8 cellular contexts compared by ENCODE assay signal in genomic region chr9:74379718-74380117, GRCh38.
DNase-seq lines count a peak whose midpoint lies in the region; TF ChIP-seq lines count a peak whose summit lies in the region.
"Had no signal": no experiment of that assay in that cellular context is flagged by ENCODE, and none has a peak within 500 bp of the region (broad histone marks: within the 10 kb centered on the region; RNA-seq: fewer than 3 reads in every experiment).

No MANE protein-coding gene starts in this region.

- H3F3A ChIP-seq in neural cell (ENCODE audit: insufficient read depth, low read length, poor library complexity, severe bottlenecking), result no peaks in the 10 kb centered on the region

- H3K9ac ChIP-seq in neural cell (ENCODE audit: low read length), result no peak overlapping the region

- no peaks in the 10 kb centered on the region for H3K9me2 ChIP-seq in neural cell (ENCODE audit: insufficient read depth, low read length)

- no peak overlapping the region for H3K27ac Mint-ChIP-seq in brain
- H3K27ac Mint-ChIP-seq in T-helper 2 cell treated with Interferon-gamma antibody and Interleukin-4, amounts not matched to agents 5 μg/mL and 100 μg/mL, for 36 hours, result no peak overlapping the region
- H3K27ac Mint-ChIP-seq: T-cell had no signal

- H3K4me2 ChIP-seq in neural cell (ENCODE audit: low read length), result no peak overlapping the region

- H3K4me1 ChIP-seq in HAP-1 (no peaks in the 10 kb centered on the region), esophagus squamous epithelium (no peaks in the 10 kb centered on the region)

- H3K9me3 Mint-ChIP-seq in brain, result no peaks in the 10 kb centered on the region
- H3K9me3 Mint-ChIP-seq in T-helper 2 cell treated with Interferon-gamma antibody and Interleukin-4, amounts not matched to agents 5 μg/mL and 100 μg/mL, for 36 hours, result no peaks in the 10 kb centered on the region

- no peaks in the 10 kb centered on the region for H3K27me3 Mint-ChIP-seq in brain
- H3K27me3 Mint-ChIP-seq in T-helper 2 cell treated with Interferon-gamma antibody and Interleukin-4, amounts not matched to agents 5 μg/mL and 100 μg/mL, for 36 hours (ENCODE audit: low read depth), result no peaks in the 10 kb centered on the region
- H3K27me3 Mint-ChIP-seq: T-cell had no signal

- H3K27me3 ChIP-seq in HAP-1 (ENCODE audit: low read depth), result no peaks in the 10 kb centered on the region
- no peaks in the 10 kb centered on the region for H3K27me3 ChIP-seq in neural cell (ENCODE audit: insufficient read depth, low read depth, low read length)
- no peaks in the 10 kb centered on the region for H3K27me3 ChIP-seq in esophagus squamous epithelium

- peak; percentile 61 for TF ChIP-seq RAD21 in neural cell (conservative IDR thresholded peaks at IDR 0.05)

- no peaks in the 10 kb centered on the region for H3K36me3 Mint-ChIP-seq in brain
- no peaks in the 10 kb centered on the region for H3K36me3 Mint-ChIP-seq in T-helper 2 cell treated with Interferon-gamma antibody and Interleukin-4, amounts not matched to agents 5 μg/mL and 100 μg/mL, for 36 hours (ENCODE audit: low read depth)
- H3K36me3 Mint-ChIP-seq: T-cell had no signal

- H3K36me3 ChIP-seq in HAP-1 (replicated peaks) (no peaks in the 10 kb centered on the region), neural cell (ENCODE audit: insufficient read depth, low read length) (no peaks in the 10 kb centered on the region), esophagus squamous epithelium (no peaks in the 10 kb centered on the region)

- H3K4me1 Mint-ChIP-seq in brain, result no peaks in the 10 kb centered on the region
- peaks cover 8% of the 10 kb centered on the region for H3K4me1 Mint-ChIP-seq in T-helper 2 cell treated with Interferon-gamma antibody and Interleukin-4, amounts not matched to agents 5 μg/mL and 100 μg/mL, for 36 hours (ENCODE audit: low read depth)

- DNase-seq in GM13976 (ENCODE audit: low spot score) (no peak), HAP-1 (ENCODE audit: low spot score in 2 of 2) (peak; percentile 23 to 26), NCI-H2107 treated with DMSO at 0.1 percent for 48 hours (lab: John Stamatoyannopoulos, UW; ENCODE audit: unreplicated experiment) (peak; percentile 61), esophagus squamous epithelium (lab: John Stamatoyannopoulos, UW) (no peak)
- DNase-seq in T-helper 2 cell treated with Interferon-gamma antibody and Interleukin-4, amounts not matched to agents 5 μg/mL and 100 μg/mL, for 36 hours (ENCODE audit: low spot score), result no peak

- no peaks in the 10 kb centered on the region for H3K9me3 ChIP-seq in HAP-1
- no peaks in the 10 kb centered on the region for H3K9me3 ChIP-seq in neural cell (ENCODE audit: low read length)
- no peaks in the 10 kb centered on the region for H3K9me3 ChIP-seq in esophagus squamous epithelium

- intact Hi-C loops in esophagus squamous epithelium (cut with DNase I), result no loop called here

- no peak overlapping the region for H2AFZ ChIP-seq in neural cell (ENCODE audit: low read depth, low read length)

- no peak overlapping the region for H3K27ac ChIP-seq in neural cell (ENCODE audit: low read length)
- H3K27ac ChIP-seq in esophagus squamous epithelium, result no peak overlapping the region

- in situ Hi-C loops in GM13976 (cut with MboI; ENCODE audit: low sequenced_read_pairs, unreplicated experiment), result no loop called here
- in situ Hi-C loops in HAP-1 (cut with MboI; ENCODE audit: low sequenced_read_pairs), result no loop called here

- TF ChIP-seq POLR2A in esophagus squamous epithelium (IDR thresholded peaks at IDR 0.05), result no peak

- H3K4me3 Mint-ChIP-seq in brain, result no peak overlapping the region
- H3K4me3 Mint-ChIP-seq in T-helper 2 cell treated with Interferon-gamma antibody and Interleukin-4, amounts not matched to agents 5 μg/mL and 100 μg/mL, for 36 hours, result no peak overlapping the region
- H3K4me3 Mint-ChIP-seq: T-cell had no signal

- no peaks in the 10 kb centered on the region for H4K20me1 ChIP-seq in neural cell (ENCODE audit: insufficient read depth)

- 47 to 48% methylated on average over 2 of the region's 2 CpGs for WGBS in esophagus squamous epithelium, 2 donors

- no peaks in the 10 kb centered on the region for H3K79me2 ChIP-seq in neural cell (replicated peaks; ENCODE audit: insufficient read depth, low read length)

- H3K4me3 ChIP-seq in HAP-1 (no peak overlapping the region), neural cell (ENCODE audit: low read length) (no peak overlapping the region), esophagus squamous epithelium (no peak overlapping the region)

- no peak for TF ChIP-seq EP300 in neural cell (conservative IDR thresholded peaks at IDR 0.05; ENCODE audit: poor library complexity, severe bottlenecking)

- peak; percentile 27 for TF ChIP-seq CTCF in GM13976 (IDR thresholded peaks at IDR 0.05; ENCODE audit: borderline replicate concordance, control extremely low read depth, extremely low read depth, insufficient read depth, missing control alignments)
- TF ChIP-seq CTCF in brain (conservative IDR thresholded peaks at IDR 0.05), result peak; percentile 41 to 70
- TF ChIP-seq CTCF in neural cell (IDR thresholded peaks at IDR 0.05; ENCODE audit: poor library complexity, severe bottlenecking), result peak; percentile 59
- peak in 2 of 6 experiments; percentile 24 to 51 for TF ChIP-seq CTCF in esophagus squamous epithelium (IDR thresholded peaks at IDR 0.05)

TF ChIP-seq in neural cell, 6 proteins besides CTCF, POLR2A, EP300 and RAD21:
- TF ChIP-seq SMC3 (conservative IDR thresholded peaks at IDR 0.05; ENCODE audit: poor library complexity) (peak; percentile 68), EZH2 (IDR thresholded peaks at IDR 0.05; ENCODE audit: borderline replicate concordance, insufficient read depth, low read length, poor library complexity, severe bottlenecking) (no peak)

Comparison
In these comparisons a context has a peak if more than half of its experiments do, and no peak if none do; other contexts are left out.
1. DNase-seq: peak in HAP-1 (2 of 2) and NCI-H2107 treated with DMSO at 0.1 percent for 48 hours (single experiment); none in GM13976 (single experiment), esophagus squamous epithelium (single experiment) and T-helper 2 cell treated with Interferon-gamma antibody and Interleukin-4, amounts not matched to agents 5 μg/mL and 100 μg/mL, for 36 hours (single experiment).